24 cellular contexts compared by ENCODE assay signal in the genomic region with DNA sequence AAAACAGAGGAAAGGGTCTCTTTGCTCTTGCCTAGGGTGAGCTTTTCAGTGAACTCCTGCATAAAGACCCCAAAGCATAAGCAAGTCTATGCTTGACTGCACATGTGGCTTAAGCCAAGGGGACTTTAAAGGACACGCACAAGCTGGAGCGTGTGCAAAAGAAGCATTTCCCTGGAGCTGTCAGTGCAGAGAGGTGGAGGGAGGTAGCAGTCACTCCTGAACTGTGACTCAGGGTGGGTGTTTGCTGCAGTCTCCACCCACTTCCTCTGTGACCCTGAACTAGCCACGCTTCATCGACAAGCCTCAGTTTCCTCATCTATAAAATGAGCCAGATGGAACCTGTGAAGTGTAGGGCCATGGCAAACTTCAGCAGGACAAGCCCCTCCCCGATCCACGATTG.
"Had no signal": no experiment of that assay in that cellular context is flagged by ENCODE, and none has a peak within 500 bp of the region (broad histone marks: within the 10 kb centered on the region; RNA-seq: fewer than 3 reads in every experiment).

No MANE protein-coding gene starts in this region.

- H3K4me1 Mint-ChIP-seq: naive thymus-derived CD8-positive, alpha-beta T cell; stimulated activated naive CD8-positive, alpha-beta T cell treated with anti-CD3 and anti-CD28 coated beads, Interleukin-15, amount 100 ng/mL, for 72 hours had no signal

- H3K9me3 ChIP-seq: esophagus muscularis mucosa, gastroesophageal sphincter, left lung, lower lobe of right lung, ovary, psoas muscle, right lobe of liver, suprapubic skin, transverse colon, vagina had no signal

- ATAC-seq: foreskin keratinocyte; gastroesophageal sphincter; left lung; lower lobe of right lung; naive thymus-derived CD8-positive, alpha-beta T cell; psoas muscle; right lobe of liver; stimulated activated naive CD8-positive, alpha-beta T cell treated with anti-CD3 and anti-CD28 coated beads, Interleukin-15, amount 100 ng/mL, for 72 hours had no signal

- H3K4me3 ChIP-seq: coronary artery, esophagus muscularis mucosa, gastroesophageal sphincter, left lung, lower lobe of right lung, ovary, psoas muscle, right lobe of liver, suprapubic skin, transverse colon, vagina had no signal

- DNase-seq: dermis blood vessel endothelial cell; effector memory CD4-positive, alpha-beta T cell; foreskin keratinocyte; hypothalamus; left lung; lower lobe of right lung; naive thymus-derived CD8-positive, alpha-beta T cell; nephron progenitor cell; occipital lobe; posterior cingulate gyrus; psoas muscle; right lobe of liver; small intestine; stimulated activated CD4-positive, alpha-beta T cell treated with anti-CD3 and anti-CD28 coated beads, Interleukin-15, amount 100 ng/mL, for 24 hours; stimulated activated CD4-positive, alpha-beta T cell treated with anti-CD3 and anti-CD28 coated beads, Interleukin-2, amount 100 ng/mL, for 48 hours; stimulated activated naive CD4-positive, alpha-beta T cell; stimulated activated naive CD8-positive, alpha-beta T cell treated with anti-CD3 and anti-CD28 coated beads, Interleukin-15, amount 100 ng/mL, for 72 hours; transverse colon had no signal

- H3K4me3 Mint-ChIP-seq: naive thymus-derived CD8-positive, alpha-beta T cell; stimulated activated naive CD8-positive, alpha-beta T cell treated with anti-CD3 and anti-CD28 coated beads, Interleukin-15, amount 100 ng/mL, for 72 hours had no signal

- H3K27ac Mint-ChIP-seq: naive thymus-derived CD8-positive, alpha-beta T cell; stimulated activated naive CD8-positive, alpha-beta T cell treated with anti-CD3 and anti-CD28 coated beads, Interleukin-15, amount 100 ng/mL, for 72 hours had no signal

- H3K27me3 ChIP-seq: esophagus muscularis mucosa, gastroesophageal sphincter, left lung, ovary, right lobe of liver, suprapubic skin, transverse colon, vagina had no signal

- H3K27me3 Mint-ChIP-seq: stimulated activated naive CD8-positive, alpha-beta T cell treated with anti-CD3 and anti-CD28 coated beads, Interleukin-15, amount 100 ng/mL, for 72 hours had no signal

- H3K4me1 ChIP-seq: foreskin keratinocyte, gastroesophageal sphincter, left lung, lower lobe of right lung, psoas muscle, right lobe of liver, suprapubic skin, transverse colon, vagina had no signal

- H3K36me3 ChIP-seq: esophagus muscularis mucosa, gastroesophageal sphincter, left lung, lower lobe of right lung, ovary, right lobe of liver, suprapubic skin, transverse colon, vagina had no signal

- H3K9me3 Mint-ChIP-seq: nephron progenitor cell; stimulated activated naive CD8-positive, alpha-beta T cell treated with anti-CD3 and anti-CD28 coated beads, Interleukin-15, amount 100 ng/mL, for 72 hours had no signal

- H3K36me3 Mint-ChIP-seq: naive thymus-derived CD8-positive, alpha-beta T cell had no signal

- H3K27ac ChIP-seq: coronary artery, esophagus muscularis mucosa, foreskin keratinocyte, gastroesophageal sphincter, left lung, lower lobe of right lung, ovary, psoas muscle, right lobe of liver, suprapubic skin, transverse colon, vagina had no signal
